In genomic region chr1:167538657-167539056, GRCh38 we compare ENCODE assay signal across 13 cellular contexts. TPM values are rescaled to one million over a fixed set of nuclear protein-coding genes. Genes with fewer than 3 reads are reported as not detected.
DNase-seq lines count a peak whose midpoint lies in the region; ATAC-seq, FAIRE-seq and TF ChIP-seq lines count a peak whose summit lies in the region.
"Had no signal": no experiment of that assay in that cellular context is flagged by ENCODE, and none has a peak within 500 bp of the region (broad histone marks: within the 10 kb centered on the region; RNA-seq: fewer than 3 reads in every experiment).

No MANE protein-coding gene starts in this region.

- H3K36me3 Mint-ChIP-seq in activated CD8-positive, alpha-beta memory T cell treated with anti-CD3 and anti-CD28 coated beads, Interleukin-2, amount 10 ng/mL, durations not matched to agents 7 days and 5 days, result no peaks in the 10 kb centered on the region
- H3K36me3 Mint-ChIP-seq in endothelial cell (ENCODE audit: low read depth, unreplicated experiment), result no peaks in the 10 kb centered on the region
- no peaks in the 10 kb centered on the region for H3K36me3 Mint-ChIP-seq in stimulated activated effector memory CD8-positive, alpha-beta T cell treated with anti-CD3 and anti-CD28 coated beads, Interleukin-12 subunit alpha, Interleukin-12 subunit beta, amount 100 ng/mL, for 72 hours

- H3K27ac Mint-ChIP-seq in activated CD8-positive, alpha-beta memory T cell treated with anti-CD3 and anti-CD28 coated beads, Interleukin-2, amount 10 ng/mL, durations not matched to agents 7 days and 5 days, result peak overlapping the region; percentile 46
- H3K27ac Mint-ChIP-seq in endothelial cell (ENCODE audit: unreplicated experiment), result no peak overlapping the region
- peak overlapping the region; percentile 64 for H3K27ac Mint-ChIP-seq in stimulated activated effector memory CD8-positive, alpha-beta T cell treated with anti-CD3 and anti-CD28 coated beads, Interleukin-12 subunit alpha, Interleukin-12 subunit beta, amount 100 ng/mL, for 72 hours

- no peak for ATAC-seq in activated CD8-positive, alpha-beta memory T cell treated with anti-CD3 and anti-CD28 coated beads, Interleukin-2, amount 10 ng/mL, durations not matched to agents 7 days and 5 days
- no peak for ATAC-seq in stimulated activated effector memory CD8-positive, alpha-beta T cell treated with anti-CD3 and anti-CD28 coated beads, Interleukin-12 subunit alpha, Interleukin-12 subunit beta, amount 100 ng/mL, for 72 hours
- no peak for ATAC-seq in HG02852 (IDR thresholded peaks at IDR 0.05; ENCODE audit: unreplicated experiment)
- ATAC-seq: heart right ventricle had no signal

- no peaks in the 10 kb centered on the region for H3K27me3 Mint-ChIP-seq in activated CD8-positive, alpha-beta memory T cell treated with anti-CD3 and anti-CD28 coated beads, Interleukin-2, amount 10 ng/mL, durations not matched to agents 7 days and 5 days
- no peaks in the 10 kb centered on the region for H3K27me3 Mint-ChIP-seq in endothelial cell (ENCODE audit: unreplicated experiment)

- TF ChIP-seq CTCF in endothelial cell (IDR thresholded peaks at IDR 0.05; ENCODE audit: unreplicated experiment), result no peak

- FAIRE-seq in frontal cortex (lab: Jason Lieb, UNC), result no peak

- H3K4me1 Mint-ChIP-seq in activated CD8-positive, alpha-beta memory T cell treated with anti-CD3 and anti-CD28 coated beads, Interleukin-2, amount 10 ng/mL, durations not matched to agents 7 days and 5 days, result peaks cover 46% of the 10 kb centered on the region
- H3K4me1 Mint-ChIP-seq in endothelial cell (ENCODE audit: unreplicated experiment), result peaks cover 3% of the 10 kb centered on the region
- H3K4me1 Mint-ChIP-seq in stimulated activated effector memory CD8-positive, alpha-beta T cell treated with anti-CD3 and anti-CD28 coated beads, Interleukin-12 subunit alpha, Interleukin-12 subunit beta, amount 100 ng/mL, for 72 hours, result peaks cover 38% of the 10 kb centered on the region

- no peak for DNase-seq in activated CD8-positive, alpha-beta memory T cell treated with anti-CD3 and anti-CD28 coated beads, Interleukin-2, amount 10 ng/mL, durations not matched to agents 7 days and 5 days
- no peak for DNase-seq in activated CD8-positive, alpha-beta memory T cell treated with anti-CD3 and anti-CD28 coated beads, Interleukin-2, amount 50 U/mL, for 4 hours
- DNase-seq in NCI-H2227 (lab: John Stamatoyannopoulos, UW; ENCODE audit: unreplicated experiment), result peak; percentile 43
- DNase-seq in endothelial cell (ENCODE audit: low spot score), result peak; percentile 17
- no peak for DNase-seq in stimulated activated effector memory CD8-positive, alpha-beta T cell treated with anti-CD3 and anti-CD28 coated beads, Interleukin-12 subunit alpha, Interleukin-12 subunit beta, amount 100 ng/mL, for 72 hours (ENCODE audit: low spot score in 2 of 2)
- DNase-seq in frontal cortex (ENCODE audit: low spot score in 2 of 2), result no peak
- no peak for DNase-seq in stimulated activated CD4-positive, alpha-beta T cell treated with anti-CD3 and anti-CD28 coated beads, Interleukin-4, amount 100 ng/mL, for 1 hour
- DNase-seq: AML-193; DND-41; effector CD8-positive, alpha-beta T cell; heart right ventricle; ovary had no signal

- H3K4me3 Mint-ChIP-seq in activated CD8-positive, alpha-beta memory T cell treated with anti-CD3 and anti-CD28 coated beads, Interleukin-2, amount 10 ng/mL, durations not matched to agents 7 days and 5 days, result peak overlapping the region; percentile 50
- H3K4me3 Mint-ChIP-seq in endothelial cell (ENCODE audit: unreplicated experiment), result no peak overlapping the region
- peak overlapping the region; percentile 30 for H3K4me3 Mint-ChIP-seq in stimulated activated effector memory CD8-positive, alpha-beta T cell treated with anti-CD3 and anti-CD28 coated beads, Interleukin-12 subunit alpha, Interleukin-12 subunit beta, amount 100 ng/mL, for 72 hours

- CTCF ChIA-PET in activated CD8-positive, alpha-beta memory T cell treated with anti-CD3 and anti-CD28 coated beads, Interleukin-2, amount 10 ng/mL, durations not matched to agents 7 days and 5 days (lab: Charles Lee), result interaction anchor here (1.0 to 6.2 kb wide), 5 partner anchors 8 to 100 kb away, joined by 3 to 114 read pairs (median 4); partner anchors contain the start of genes CD247 and CREG1

- H3K9me3 Mint-ChIP-seq in activated CD8-positive, alpha-beta memory T cell treated with anti-CD3 and anti-CD28 coated beads, Interleukin-2, amount 10 ng/mL, durations not matched to agents 7 days and 5 days (ENCODE audit: low read depth), result no peaks in the 10 kb centered on the region
- H3K9me3 Mint-ChIP-seq in endothelial cell (ENCODE audit: unreplicated experiment), result no peaks in the 10 kb centered on the region
- no peaks in the 10 kb centered on the region for H3K9me3 Mint-ChIP-seq in stimulated activated effector memory CD8-positive, alpha-beta T cell treated with anti-CD3 and anti-CD28 coated beads, Interleukin-12 subunit alpha, Interleukin-12 subunit beta, amount 100 ng/mL, for 72 hours

RNA-seq across cellular contexts. Expression of gene CREG1, which starts 14.9 kb away (rescaled TPM):
- total RNA-seq in activated CD8-positive, alpha-beta memory T cell treated with anti-CD3 and anti-CD28 coated beads, Interleukin-2, amount 10 ng/mL, durations not matched to agents 7 days and 5 days, result 10 to 100 TPM; 12.7 to 15.8 TPM
- 22.2 TPM for total RNA-seq in endothelial cell (ENCODE audit: unreplicated experiment)
- total RNA-seq in frontal cortex, result 42.4 TPM

RNA-seq across cellular contexts. Expression of gene CD247, which starts 20.3 kb away (rescaled TPM):
- 100 to 1,000 TPM; 190 to 197 TPM for total RNA-seq in activated CD8-positive, alpha-beta memory T cell treated with anti-CD3 and anti-CD28 coated beads, Interleukin-2, amount 10 ng/mL, durations not matched to agents 7 days and 5 days
- total RNA-seq in endothelial cell (ENCODE audit: unreplicated experiment) (not detected), frontal cortex (1.2 TPM)

Comparison
In these comparisons a context has a peak if more than half of its experiments do, and no peak if none do; other contexts are left out.
1. DNase-seq: peak in NCI-H2227 (single experiment) and endothelial cell (single experiment); none in activated CD8-positive, alpha-beta memory T cell treated with anti-CD3 and anti-CD28 coated beads, Interleukin-2, amount 10 ng/mL, durations not matched to agents 7 days and 5 days (single experiment), activated CD8-positive, alpha-beta memory T cell treated with anti-CD3 and anti-CD28 coated beads, Interleukin-2, amount 50 U/mL, for 4 hours (single experiment), stimulated activated effector memory CD8-positive, alpha-beta T cell treated with anti-CD3 and anti-CD28 coated beads, Interleukin-12 subunit alpha, Interleukin-12 subunit beta, amount 100 ng/mL, for 72 hours (0 of 2), frontal cortex (0 of 2) and stimulated activated CD4-positive, alpha-beta T cell treated with anti-CD3 and anti-CD28 coated beads, Interleukin-4, amount 100 ng/mL, for 1 hour (single experiment).
2. RNA of gene CD247, which starts 20.3 kb away (total RNA-seq): 190 to 197 TPM in activated CD8-positive, alpha-beta memory T cell treated with anti-CD3 and anti-CD28 coated beads, Interleukin-2, amount 10 ng/mL, durations not matched to agents 7 days and 5 days; 1.2 TPM in frontal cortex (single experiment) and not detected in endothelial cell (single experiment); every median in the first group is over 10 times any median in the second.